7 cellular contexts compared by ENCODE assay signal in the genomic region with DNA sequence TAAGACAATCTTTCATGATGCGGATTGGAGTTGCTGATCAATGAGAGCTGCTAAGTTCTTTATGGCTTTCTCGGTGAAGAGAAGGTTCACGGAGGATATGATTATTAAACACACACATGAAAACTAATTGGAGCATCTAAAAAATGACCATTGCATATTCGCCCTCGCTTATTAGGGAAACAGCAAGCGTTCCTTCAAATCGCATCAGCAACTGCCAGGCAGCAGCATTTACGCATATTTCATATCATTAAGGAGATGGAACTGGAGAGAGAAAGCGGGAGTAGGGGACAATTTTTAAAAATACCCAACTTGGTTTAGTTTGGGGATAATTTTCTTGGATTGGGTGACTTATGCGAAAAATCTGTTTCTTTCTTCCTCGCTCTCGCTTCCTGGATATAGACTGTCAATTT. TPM values are rescaled to one million over a fixed set of nuclear protein-coding genes. Genes with fewer than 3 reads are reported as not detected.
DNase-seq lines count a peak whose midpoint lies in the region; ATAC-seq, FAIRE-seq and TF ChIP-seq lines count a peak whose summit lies in the region.

No MANE protein-coding gene starts in this region.

- peak overlapping the region; percentile 83 for H3K27ac Mint-ChIP-seq in T-helper 17 cell

- FAIRE-seq in RCC 7860 (lab: Jason Lieb, UNC) = no peak

- H3K36me3 ChIP-seq in HAP-1 (replicated peaks) (no peaks in the 10 kb centered on the region), spleen (no peaks in the 10 kb centered on the region)

- H3K36me3 Mint-ChIP-seq in T-helper 17 cell (ENCODE audit: low read depth) = peaks cover 6% of the 10 kb centered on the region

- no peak for DNase-seq in HAP-1 (ENCODE audit: low spot score in 2 of 2)
- DNase-seq in T-helper 17 cell = no peak
- no peak for DNase-seq in right cardiac atrium
- DNase-seq in spleen = no peak
- no peak for DNase-seq in RCC 7860 (ENCODE audit: low spot score)

- H3K4me3 ChIP-seq in HAP-1 (peak overlapping the region; percentile 87), right cardiac atrium (ENCODE audit: low read length) (peak overlapping the region; percentile 80), spleen (peak overlapping the region; percentile 61 to 91 (median 82))

- peaks cover 11% of the 10 kb centered on the region for H3K4me1 Mint-ChIP-seq in T-helper 17 cell

- in situ Hi-C loops in HAP-1 (cut with MboI; ENCODE audit: low sequenced_read_pairs) = no loop called here

- H3K27me3 Mint-ChIP-seq in T-helper 17 cell = peaks cover 62% of the 10 kb centered on the region

- H3K4me3 Mint-ChIP-seq in T-helper 17 cell = peak overlapping the region; percentile 98

- ATAC-seq in T-helper 17 cell (no peak), right cardiac atrium (no peak), GM19023 (IDR thresholded peaks at IDR 0.05; ENCODE audit: unreplicated experiment) (no peak), HG03469 (IDR thresholded peaks at IDR 0.05; ENCODE audit: unreplicated experiment) (no peak)

- intact Hi-C loops in right cardiac atrium (cut with DNase I) (loop anchor here in 2 of 4 donors (10.0 kb wide), 1 partner anchor 111 kb away; no protein-coding TSS in a partner anchor), spleen (cut with DNase I; ENCODE audit: low total_unique reads) (no loop called here)

- H3K27ac ChIP-seq in right cardiac atrium (ENCODE audit: low read length) (no peak overlapping the region), spleen (peak overlapping the region in 5 of 8 donors; percentile 79 to 87 (median 85))

- H3K27me3 ChIP-seq in HAP-1 (ENCODE audit: low read depth) (no peaks in the 10 kb centered on the region), right cardiac atrium (ENCODE audit: control insufficient read depth, insufficient read depth) (no peaks in the 10 kb centered on the region), spleen (replicated peaks in 1 of 7) (peaks cover 0 to 34% (median 12%) of the 10 kb centered on the region in 7 donors)

- under 1% methylated on average over 12 of the region's 12 CpGs for WGBS in right cardiac atrium
- 1% methylated on average over 12 of the region's 12 CpGs for WGBS in spleen, 5 donors

- no peak for TF ChIP-seq CTCF in spleen (IDR thresholded peaks at IDR 0.05 in 8 of 11, conservative IDR thresholded peaks at IDR 0.05 in 3 of 11)

- H3K9me3 ChIP-seq in HAP-1 (no peaks in the 10 kb centered on the region), T-helper 17 cell (ENCODE audit: control insufficient read depth, low read length, poor library complexity, severe bottlenecking) (no peaks in the 10 kb centered on the region), right cardiac atrium (ENCODE audit: control insufficient read depth, low read length) (no peaks in the 10 kb centered on the region), spleen (no peaks in the 10 kb centered on the region)

- no peak for TF ChIP-seq POLR2A in spleen (IDR thresholded peaks at IDR 0.05)

- H3K4me1 ChIP-seq in HAP-1 (0 out of 2 replicates have a peak, but pooled peaks cover 3% of the 10 kb centered on the region), right cardiac atrium (ENCODE audit: control insufficient read depth, insufficient read depth, low read length) (no peaks in the 10 kb centered on the region), spleen (peaks cover 3 to 31% (median 20%) of the 10 kb centered on the region in 6 donors)

RNA-seq across cellular contexts. Expression of a gene that starts 0.7 kb away (rescaled TPM):
- 1 to 10 TPM; 2.2 to 4.0 TPM for total RNA-seq in T-helper 17 cell
- total RNA-seq in right cardiac atrium = 1 to 10 TPM in 2 of 4 donors, under 1 TPM in 2; 0.26 to 1.5 (median 0.89) TPM
- polyA plus RNA-seq in right cardiac atrium = 0.43 TPM
- total RNA-seq in spleen = 10 to 100 TPM in 1 of 7 donors, 1 to 10 TPM in 6; 4.9 to 18.2 (median 8.5) TPM
- 1 to 10 TPM; 4.7 to 5.9 (median 5.5) TPM for polyA plus RNA-seq in spleen
